8 cellular contexts compared by ENCODE assay signal in genomic region chr15:101128191-101128590, GRCh38.
A peak's percentile ranks its signal among the peaks of the same experiment; 100 is the strongest.
DNase-seq lines count a peak whose midpoint lies in the region; ATAC-seq, FAIRE-seq and TF ChIP-seq lines count a peak whose summit lies in the region.

No MANE protein-coding gene starts in this region.

- CTCF ChIA-PET in T-cell (lab: Charles Lee), result no interaction called here

- WGBS in smooth muscle cell (ENCODE audit: low lambda C conversion rate), result 43% methylated on average over 7 of the region's 7 CpGs

- no peaks in the 10 kb centered on the region for H3K27me3 ChIP-seq in smooth muscle cell (ENCODE audit: low read depth)

- no peaks in the 10 kb centered on the region for H3K79me2 ChIP-seq in smooth muscle cell (ENCODE audit: low read depth)

- H3K27ac ChIP-seq in smooth muscle cell (ENCODE audit: low read depth), result peak overlapping the region; percentile 92
- H3K27ac ChIP-seq in caudate nucleus (ENCODE audit: low read depth, low read length), result no peak overlapping the region

- no peak overlapping the region for H3K4me3 ChIP-seq in smooth muscle cell

- no peaks in the 10 kb centered on the region for H3K9me3 ChIP-seq in smooth muscle cell (replicated peaks; ENCODE audit: low read depth)

- H3K27ac Mint-ChIP-seq in T-cell, result peak overlapping the region; percentile 97 to 99

- ATAC-seq in T-cell (replicated peaks in 1 of 4), result no peak
- ATAC-seq in GM18861 (IDR thresholded peaks at IDR 0.05; ENCODE audit: unreplicated experiment), result no peak

- peak overlapping the region in 1 of 3 donors; percentile 80 for H3K4me3 Mint-ChIP-seq in T-cell

- peak; percentile 96 for DNase-seq in HCEC 1CT
- no peak for DNase-seq in T-cell
- DNase-seq in fibroblast of the conjunctiva (ENCODE audit: low read depth), result peak; percentile 94
- no peak for DNase-seq in smooth muscle cell (lab: John Stamatoyannopoulos, UW; ENCODE audit: unreplicated experiment)
- DNase-seq in GM12892 (ENCODE audit: insufficient read length), result no peak
- no peak for DNase-seq in activated CD4-positive, CD25-positive, alpha-beta regulatory T cell treated with anti-CD3 and anti-CD28 coated beads, Interleukin-2, amount 50 U/mL, for 72 hours
- DNase-seq in caudate nucleus (lab: John Stamatoyannopoulos, UW), result no peak

- peak overlapping the region; percentile 52 for H3K4me2 ChIP-seq in smooth muscle cell

- H3K36me3 ChIP-seq in smooth muscle cell (ENCODE audit: low read depth), result no peaks in the 10 kb centered on the region

- no peak for TF ChIP-seq POLR2A in GM12892 (IDR thresholded peaks at IDR 0.05; ENCODE audit: low read depth, low read length)

- peaks cover 0 to 3% (median 0%) of the 10 kb centered on the region in 3 donors for H3K9me3 Mint-ChIP-seq in T-cell

- peak overlapping the region; percentile 54 for H3K9ac ChIP-seq in smooth muscle cell (ENCODE audit: low read depth)

- H2AFZ ChIP-seq in smooth muscle cell (ENCODE audit: low read depth), result no peak overlapping the region

- peaks cover 46 to 57% (median 49%) of the 10 kb centered on the region in 3 donors for H3K4me1 Mint-ChIP-seq in T-cell

- no peak for FAIRE-seq in GM12892 (lab: Jason Lieb, UNC)

- H4K20me1 ChIP-seq in smooth muscle cell (ENCODE audit: low read depth), result no peaks in the 10 kb centered on the region

- peaks cover 46% of the 10 kb centered on the region for H3F3A ChIP-seq in smooth muscle cell (ENCODE audit: low read depth)

- POLR2A ChIA-PET in T-cell (lab: Charles Lee), result interaction anchor here in 1 of 2 donors (0.6 kb wide), 1 partner anchor 8 kb away, joined by 5 read pairs; no protein-coding TSS in a partner anchor

- no peaks in the 10 kb centered on the region for H3K36me3 Mint-ChIP-seq in T-cell

- no peak for TF ChIP-seq CTCF in smooth muscle cell (IDR thresholded peaks at IDR 0.05; ENCODE audit: borderline replicate concordance, insufficient read depth, poor library complexity, severe bottlenecking)

- H3K27me3 Mint-ChIP-seq in T-cell, result no peaks in the 10 kb centered on the region

- peaks cover 26% of the 10 kb centered on the region for H3K4me1 ChIP-seq in smooth muscle cell (ENCODE audit: low read depth)

Comparison
In these comparisons a context has a peak if more than half of its experiments do, and no peak if none do; other contexts are left out.
1. DNase-seq: peak in HCEC 1CT (single experiment) and fibroblast of the conjunctiva (single experiment); none in T-cell (0 of 34), smooth muscle cell (single experiment), GM12892 (single experiment), activated CD4-positive, CD25-positive, alpha-beta regulatory T cell treated with anti-CD3 and anti-CD28 coated beads, Interleukin-2, amount 50 U/mL, for 72 hours (single experiment) and caudate nucleus (0 of 61).